ENCODE assay signal across 3 cellular contexts in the genomic region with DNA sequence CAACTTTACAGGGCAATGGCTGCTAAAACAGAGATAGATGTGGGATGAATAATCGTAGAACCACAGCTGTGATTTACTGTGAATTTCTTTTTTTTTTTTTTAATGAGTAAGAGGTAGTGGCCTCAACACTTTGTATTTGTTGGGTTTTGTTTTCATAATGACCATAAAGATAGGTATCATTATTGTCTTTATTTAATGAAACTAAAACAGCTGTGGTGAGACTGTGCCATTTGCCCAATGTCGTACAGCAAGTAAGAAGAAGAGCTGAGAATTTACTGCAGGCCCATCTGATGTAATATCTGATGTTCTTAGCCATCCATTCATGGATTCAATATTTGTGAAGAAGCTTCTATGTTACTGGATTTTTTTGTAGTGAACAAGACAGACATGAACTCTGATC.
"Had no signal": no experiment of that assay in that cellular context is flagged by ENCODE, and none has a peak within 500 bp of the region (broad histone marks: within the 10 kb centered on the region; RNA-seq: fewer than 3 reads in every experiment).

No MANE protein-coding gene starts in this region.

- DNase-seq: GDM1, GF-D8 had no signal

- ATAC-seq: GM12878 had no signal

- H3K4me3 ChIP-seq: GM12878 had no signal
